1 cellular context compared by ENCODE assay signal in the genomic region with DNA sequence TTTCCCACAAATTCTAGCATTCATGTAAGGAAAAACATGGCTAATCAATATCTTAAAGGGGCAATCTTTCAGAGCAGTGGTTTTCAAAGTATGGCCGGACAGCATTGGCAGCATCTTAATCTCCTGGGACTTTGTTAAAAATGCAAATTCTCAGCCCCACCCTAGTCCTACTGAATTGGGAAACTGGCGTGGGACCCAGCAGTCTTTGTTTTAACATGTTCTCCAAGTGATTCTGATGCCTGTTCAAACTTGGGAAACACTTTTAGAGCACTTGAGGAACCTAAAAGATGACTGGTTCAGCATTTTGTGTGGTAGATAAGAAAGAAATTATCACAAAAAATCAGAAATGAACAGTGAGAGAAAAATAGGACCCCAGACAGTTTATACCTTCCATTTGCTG.
TF ChIP-seq lines count a peak whose summit lies in the region.

No MANE protein-coding gene starts in this region.

TF ChIP-seq in GM23338, 12 proteins besides CTCF, POLR2A, EP300 and RAD21 (continued from another document):
- TF ChIP-seq POLR2AphosphoS5 (IDR thresholded peaks at IDR 0.05; ENCODE audit: low read depth): no peak
- no peak for TF ChIP-seq REST (IDR thresholded peaks at IDR 0.05; ENCODE audit: unreplicated experiment)
- no peak for TF ChIP-seq ZNF114 (CRISPR knock-in tag; IDR thresholded peaks at IDR 0.05)
- TF ChIP-seq JUNB (IDR thresholded peaks at IDR 0.05; ENCODE audit: unreplicated experiment): no peak
- no peak for TF ChIP-seq CREB1 (CRISPR knock-in tag; IDR thresholded peaks at IDR 0.05; ENCODE audit: low read depth)
- TF ChIP-seq STAT1 (IDR thresholded peaks at IDR 0.05; ENCODE audit: unreplicated experiment): no peak
- no peak for TF ChIP-seq EZH2phosphoT487 (IDR thresholded peaks at IDR 0.05; ENCODE audit: unreplicated experiment)
